ENCODE assay signal across 1 cellular context in the genomic region with DNA sequence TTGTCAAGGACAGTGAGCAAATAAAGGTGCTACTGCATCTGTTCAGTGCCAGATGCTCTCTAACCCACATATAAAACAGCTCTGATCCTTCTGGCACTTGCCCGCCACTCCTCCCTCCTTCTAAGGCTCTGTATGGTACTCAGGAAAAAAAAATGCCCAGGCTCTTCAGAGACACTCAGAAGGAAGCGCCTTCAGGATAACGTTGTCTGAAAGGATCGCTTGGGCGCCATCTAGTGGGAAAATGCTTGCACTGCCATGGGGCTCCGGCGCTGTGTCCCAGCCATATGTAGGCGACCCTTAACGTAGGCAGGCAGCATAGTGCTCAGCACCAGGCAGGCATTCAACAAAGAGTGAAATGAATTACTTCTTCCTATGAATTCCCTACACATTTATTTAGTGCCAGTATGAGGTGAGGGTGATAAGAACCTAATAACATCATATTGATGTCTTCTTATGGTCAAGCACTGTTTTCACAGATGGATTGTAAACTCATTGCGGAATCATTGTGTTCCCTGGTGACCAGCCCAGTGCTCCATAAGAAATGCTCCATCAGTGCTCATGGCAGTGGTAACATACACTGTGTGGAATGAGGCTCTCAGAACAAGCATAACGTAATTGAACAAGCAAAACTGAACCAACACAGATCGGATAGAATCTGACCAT.
TF ChIP-seq lines count a peak whose summit lies in the region.

No MANE protein-coding gene starts in this region.

TF ChIP-seq in K562, 482 proteins besides CTCF, POLR2A, EP300 and RAD21 (continued from another document):
- TF ChIP-seq, protein P1, sequence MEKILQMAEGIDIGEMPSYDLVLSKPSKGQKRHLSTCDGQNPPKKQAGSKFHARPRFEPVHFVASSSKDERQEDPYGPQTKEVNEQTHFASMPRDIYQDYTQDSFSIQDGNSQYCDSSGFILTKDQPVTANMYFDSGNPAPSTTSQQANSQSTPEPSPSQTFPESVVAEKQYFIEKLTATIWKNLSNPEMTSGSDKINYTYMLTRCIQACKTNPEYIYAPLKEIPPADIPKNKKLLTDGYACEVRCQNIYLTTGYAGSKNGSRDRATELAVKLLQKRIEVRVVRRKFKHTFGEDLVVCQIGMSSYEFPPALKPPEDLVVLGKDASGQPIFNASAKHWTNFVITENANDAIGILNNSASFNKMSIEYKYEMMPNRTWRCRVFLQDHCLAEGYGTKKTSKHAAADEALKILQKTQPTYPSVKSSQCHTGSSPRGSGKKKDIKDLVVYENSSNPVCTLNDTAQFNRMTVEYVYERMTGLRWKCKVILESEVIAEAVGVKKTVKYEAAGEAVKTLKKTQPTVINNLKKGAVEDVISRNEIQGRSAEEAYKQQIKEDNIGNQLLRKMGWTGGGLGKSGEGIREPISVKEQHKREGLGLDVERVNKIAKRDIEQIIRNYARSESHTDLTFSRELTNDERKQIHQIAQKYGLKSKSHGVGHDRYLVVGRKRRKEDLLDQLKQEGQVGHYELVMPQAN (IDR thresholded peaks at IDR 0.05; ENCODE audit: borderline replicate concordance), result no peak
- TF ChIP-seq, protein P2, sequence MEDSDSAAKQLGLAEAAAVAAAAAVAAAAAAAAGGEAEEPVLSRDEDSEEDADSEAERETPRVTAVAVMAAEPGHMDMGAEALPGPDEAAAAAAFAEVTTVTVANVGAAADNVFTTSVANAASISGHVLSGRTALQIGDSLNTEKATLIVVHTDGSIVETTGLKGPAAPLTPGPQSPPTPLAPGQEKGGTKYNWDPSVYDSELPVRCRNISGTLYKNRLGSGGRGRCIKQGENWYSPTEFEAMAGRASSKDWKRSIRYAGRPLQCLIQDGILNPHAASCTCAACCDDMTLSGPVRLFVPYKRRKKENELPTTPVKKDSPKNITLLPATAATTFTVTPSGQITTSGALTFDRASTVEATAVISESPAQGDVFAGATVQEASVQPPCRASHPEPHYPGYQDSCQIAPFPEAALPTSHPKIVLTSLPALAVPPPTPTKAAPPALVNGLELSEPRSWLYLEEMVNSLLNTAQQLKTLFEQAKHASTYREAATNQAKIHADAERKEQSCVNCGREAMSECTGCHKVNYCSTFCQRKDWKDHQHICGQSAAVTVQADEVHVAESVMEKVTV (CRISPR knock-in tag; IDR thresholded peaks at IDR 0.05), result 0 out of 2 replicates have a peak, but pooled peaks have one; percentile 41
- TF ChIP-seq, protein P3, sequence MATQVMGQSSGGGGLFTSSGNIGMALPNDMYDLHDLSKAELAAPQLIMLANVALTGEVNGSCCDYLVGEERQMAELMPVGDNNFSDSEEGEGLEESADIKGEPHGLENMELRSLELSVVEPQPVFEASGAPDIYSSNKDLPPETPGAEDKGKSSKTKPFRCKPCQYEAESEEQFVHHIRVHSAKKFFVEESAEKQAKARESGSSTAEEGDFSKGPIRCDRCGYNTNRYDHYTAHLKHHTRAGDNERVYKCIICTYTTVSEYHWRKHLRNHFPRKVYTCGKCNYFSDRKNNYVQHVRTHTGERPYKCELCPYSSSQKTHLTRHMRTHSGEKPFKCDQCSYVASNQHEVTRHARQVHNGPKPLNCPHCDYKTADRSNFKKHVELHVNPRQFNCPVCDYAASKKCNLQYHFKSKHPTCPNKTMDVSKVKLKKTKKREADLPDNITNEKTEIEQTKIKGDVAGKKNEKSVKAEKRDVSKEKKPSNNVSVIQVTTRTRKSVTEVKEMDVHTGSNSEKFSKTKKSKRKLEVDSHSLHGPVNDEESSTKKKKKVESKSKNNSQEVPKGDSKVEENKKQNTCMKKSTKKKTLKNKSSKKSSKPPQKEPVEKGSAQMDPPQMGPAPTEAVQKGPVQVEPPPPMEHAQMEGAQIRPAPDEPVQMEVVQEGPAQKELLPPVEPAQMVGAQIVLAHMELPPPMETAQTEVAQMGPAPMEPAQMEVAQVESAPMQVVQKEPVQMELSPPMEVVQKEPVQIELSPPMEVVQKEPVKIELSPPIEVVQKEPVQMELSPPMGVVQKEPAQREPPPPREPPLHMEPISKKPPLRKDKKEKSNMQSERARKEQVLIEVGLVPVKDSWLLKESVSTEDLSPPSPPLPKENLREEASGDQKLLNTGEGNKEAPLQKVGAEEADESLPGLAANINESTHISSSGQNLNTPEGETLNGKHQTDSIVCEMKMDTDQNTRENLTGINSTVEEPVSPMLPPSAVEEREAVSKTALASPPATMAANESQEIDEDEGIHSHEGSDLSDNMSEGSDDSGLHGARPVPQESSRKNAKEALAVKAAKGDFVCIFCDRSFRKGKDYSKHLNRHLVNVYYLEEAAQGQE (CRISPR knock-in tag; IDR thresholded peaks at IDR 0.05; ENCODE audit: low read depth), result no peak
- TF ChIP-seq CEBPB (tag; IDR thresholded peaks at IDR 0.05) (no peak), JUND (IDR thresholded peaks at IDR 0.05; ENCODE audit: borderline replicate concordance, low read depth, low read length) (0 out of 2 replicates have a peak, but pooled peaks have one; percentile 5), JUND (tag; IDR thresholded peaks at IDR 0.05; ENCODE audit: borderline replicate concordance, low read depth, low read length) (no peak), CXXC5 (CRISPR knock-in tag; IDR thresholded peaks at IDR 0.05) (0 out of 2 replicates have a peak, but pooled peaks have one; percentile 13), CREM (IDR thresholded peaks at IDR 0.05; ENCODE audit: low read depth) (0 out of 2 replicates have a peak, but pooled peaks have one; percentile 17), ZNF384 (IDR thresholded peaks at IDR 0.05; ENCODE audit: low read depth, low read length) (0 out of 2 replicates have a peak, but pooled peaks have one; percentile 45)
TF ChIP-seq in K562: peak in this region for 8.
